In the genomic region with DNA sequence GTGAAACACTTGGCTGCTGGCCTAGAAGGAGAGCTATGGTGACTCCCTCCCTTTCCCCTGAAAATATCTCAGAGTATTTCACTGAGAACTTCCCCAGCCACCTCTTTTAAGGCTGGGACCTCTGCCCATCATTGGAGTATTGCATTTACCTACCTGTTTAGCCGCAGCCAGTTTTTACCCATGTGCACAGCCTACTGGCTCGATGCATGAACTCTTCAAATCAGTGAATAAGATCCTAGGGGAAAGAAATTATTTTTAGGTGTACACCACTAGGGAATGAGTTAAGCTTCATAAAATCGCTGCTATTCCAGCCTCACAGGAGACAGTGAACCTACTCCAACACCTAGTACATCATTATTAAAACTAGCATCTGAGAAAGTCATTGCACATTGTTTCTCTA, we compare ENCODE assay signal across 23 cellular contexts. TPM values are rescaled to one million over a fixed set of nuclear protein-coding genes. Genes with fewer than 3 reads are reported as not detected.
DNase-seq lines count a peak whose midpoint lies in the region; ATAC-seq, FAIRE-seq and TF ChIP-seq lines count a peak whose summit lies in the region.
"Had no signal": no experiment of that assay in that cellular context is flagged by ENCODE, and none has a peak within 500 bp of the region (broad histone marks: within the 10 kb centered on the region; RNA-seq: fewer than 3 reads in every experiment).

No MANE protein-coding gene starts in this region.

- POLR2A ChIA-PET in HepG2 (lab: Yijun Ruan, JAX) = no interaction called here
- POLR2A ChIA-PET in GM12878 (lab: Charles Lee) = no interaction called here

- H3K27ac ChIP-seq in HepG2 (ENCODE audit: extremely low read length, insufficient read depth, low read length) (no peak overlapping the region), right lobe of liver (no peak overlapping the region), GM12878 (ENCODE audit: control insufficient read depth, insufficient read depth) (peak overlapping the region; percentile 32)
- H3K27ac ChIP-seq: BLaER1, SJSA1 had no signal

- H3K4me2 ChIP-seq in HepG2 (ENCODE audit: low read depth, low read length) (no peak overlapping the region), GM12878 (ENCODE audit: control insufficient read depth, insufficient read depth) (no peak overlapping the region)
- H3K4me2 ChIP-seq: BLaER1 had no signal

- no peaks in the 10 kb centered on the region for H3K79me2 ChIP-seq in HepG2 (ENCODE audit: insufficient read depth, low read length)
- no peaks in the 10 kb centered on the region for H3K79me2 ChIP-seq in GM12878 (ENCODE audit: control insufficient read depth, insufficient read depth, low read length)

- no peaks in the 10 kb centered on the region for H3K36me3 ChIP-seq in HepG2 (replicated peaks in 1 of 2; ENCODE audit: control insufficient read depth in 1 of 2, insufficient read depth in 2 of 2, low read length in 2 of 2)
- no peaks in the 10 kb centered on the region for H3K36me3 ChIP-seq in right lobe of liver
- no peaks in the 10 kb centered on the region for H3K36me3 ChIP-seq in GM12878 (ENCODE audit: control insufficient read depth in 2 of 2, insufficient read depth in 2 of 2, low read length in 1 of 2)
- H3K36me3 ChIP-seq: BLaER1, SJSA1 had no signal

- ATAC-seq in HepG2 (peak; percentile 62), right lobe of liver (no peak), GM12878 (no peak), GM21576 (IDR thresholded peaks at IDR 0.05; ENCODE audit: unreplicated experiment) (no peak)
- ATAC-seq: CD8-positive, alpha-beta T cell; Panc1; T-helper 17 cell had no signal

- H3K4me1 ChIP-seq in HepG2 (ENCODE audit: insufficient read depth, low read length) (no peaks in the 10 kb centered on the region), right lobe of liver (no peaks in the 10 kb centered on the region), GM12878 (ENCODE audit: control insufficient read depth, insufficient read depth, low read length) (peaks cover 20% of the 10 kb centered on the region)
- H3K4me1 ChIP-seq: BLaER1, SJSA1 had no signal

- no TSS peak for BruUV-seq in HepG2 (replicated peaks; lab: Mats Ljungman, UMichigan)
- no TSS peak for BruUV-seq in GM12878 (replicated peaks; lab: Mats Ljungman, UMichigan)

- no peak overlapping the region for H3K9ac ChIP-seq in HepG2 (ENCODE audit: insufficient read depth, low read depth, low read length)
- H3K9ac ChIP-seq in GM12878 (ENCODE audit: control insufficient read depth, insufficient read depth, low read length) = no peak overlapping the region
- H3K9ac ChIP-seq: BLaER1 had no signal

- RAD21 ChIA-PET in GM12878 (lab: Charles Lee; ENCODE audit: unreplicated experiment) = no interaction called here

- H2AFZ ChIP-seq in HepG2 (ENCODE audit: low read length) = no peak overlapping the region
- H2AFZ ChIP-seq in GM12878 (ENCODE audit: control insufficient read depth, low read depth, low read length) = no peak overlapping the region

- FAIRE-seq in HepG2 (lab: Jason Lieb, UNC) (no peak), GM12878 (lab: Jason Lieb, UNC) (peak; percentile 54)
- FAIRE-seq: D721Med, G401.6 had no signal

- CTCF ChIA-PET in HepG2 (lab: Yijun Ruan, JAX; ENCODE audit: low intra/inter-chr PET ratio, low total read pairs) (no interaction called here), GM12878 (lab: Yijun Ruan, JAX) (no interaction called here)

- H3K9me3 ChIP-seq in HepG2 (ENCODE audit: low read length) = peaks cover 6% of the 10 kb centered on the region; the same call in 1 of the 2 replicates
- peaks cover 0 to 4% (median 0%) of the 10 kb centered on the region in 4 donors for H3K9me3 ChIP-seq in right lobe of liver
- peaks cover 13% of the 10 kb centered on the region; the same call in 2 of the 3 replicates for H3K9me3 ChIP-seq in GM12878 (replicated peaks; ENCODE audit: control insufficient read depth, insufficient read depth, low read length)

- intact Hi-C loops in HepG2 (cut with micrococcal nuclease; ENCODE audit: unreplicated experiment) = no loop called here
- intact Hi-C loops in right lobe of liver (cut with DNase I) = no loop called here
- intact Hi-C loops in GM12878 (cut with micrococcal nuclease; ENCODE audit: unreplicated experiment) = no loop called here

- TF ChIP-seq EP300 in HepG2 (IDR thresholded peaks at IDR 0.05; ENCODE audit: low read depth in 2 of 2, low read length in 2 of 2) (no peak), HepG2 (CRISPR knock-in tag; IDR thresholded peaks at IDR 0.05; ENCODE audit: borderline replicate concordance) (no peak), GM12878 (IDR thresholded peaks at IDR 0.05; ENCODE audit: borderline replicate concordance in 1 of 2, control insufficient read depth in 1 of 2, low read depth in 2 of 2, low read length in 2 of 2) (no peak)

- no peak for TF ChIP-seq POLR2A in HepG2 (IDR thresholded peaks at IDR 0.05; ENCODE audit: insufficient read depth in 1 of 2, low read depth in 2 of 2, low read length in 2 of 2)
- no peak for TF ChIP-seq POLR2A in right lobe of liver (IDR thresholded peaks at IDR 0.05)
- no peak for TF ChIP-seq POLR2A in GM12878 (IDR thresholded peaks at IDR 0.05; ENCODE audit: low read depth, low read length)

- no peak for TF ChIP-seq RAD21 in HepG2 (CRISPR knock-in tag; IDR thresholded peaks at IDR 0.05)
- no peak for TF ChIP-seq RAD21 in GM12878 (IDR thresholded peaks at IDR 0.05; ENCODE audit: insufficient read depth, low read depth, low read length)

- in situ Hi-C loops in HepG2 (cut with HindIII; ENCODE audit: extremely low pct_ligation_motif_present, low pct_unique_long_range_greater_than_20kb) (loop anchor here (25.0 kb wide), 1 partner anchor 1406 kb away; no protein-coding TSS in a partner anchor), GM12878 (cut with MboI) (no loop called here)

- no peak overlapping the region for H3K4me3 ChIP-seq in HepG2 (replicated peaks in 1 of 3; ENCODE audit: insufficient read depth in 1 of 3, low read depth in 2 of 3, low read length in 3 of 3)
- H3K4me3 ChIP-seq in right lobe of liver = no peak overlapping the region
- no peak overlapping the region for H3K4me3 ChIP-seq in LNCaP clone FGC (ENCODE audit: low read depth, low read length)
- no peak overlapping the region for H3K4me3 ChIP-seq in GM12878
- H3K4me3 ChIP-seq in retinal pigment epithelial cell (ENCODE audit: low read length) = no peak overlapping the region
- H3K4me3 ChIP-seq: BLaER1, SJSA1 had no signal

- H4K20me1 ChIP-seq in HepG2 (ENCODE audit: insufficient read depth, low read length) (no peaks in the 10 kb centered on the region), GM12878 (ENCODE audit: control insufficient read depth, insufficient read depth) (no peaks in the 10 kb centered on the region)
- H4K20me1 ChIP-seq: BLaER1 had no signal

- TF ChIP-seq CTCF in HepG2 (CRISPR knock-in tag; IDR thresholded peaks at IDR 0.05) = no peak
- no peak for TF ChIP-seq CTCF in right lobe of liver (IDR thresholded peaks at IDR 0.05)
- TF ChIP-seq CTCF in LNCaP clone FGC (IDR thresholded peaks at IDR 0.05; ENCODE audit: control insufficient read depth, extremely low read depth, insufficient read depth) = peak; percentile 30; the same call in 1 of the 2 replicates
- TF ChIP-seq CTCF in GM12878 (IDR thresholded peaks at IDR 0.05 in 2 of 3, conservative IDR thresholded peaks at IDR 0.05 in 1 of 3; ENCODE audit: control insufficient read depth in 2 of 3, extremely low read depth in 1 of 3, insufficient read depth in 1 of 3, low read depth in 3 of 3, low read length in 3 of 3) = no peak
- peak; percentile 8 for TF ChIP-seq CTCF in retinal pigment epithelial cell (conservative IDR thresholded peaks at IDR 0.05; ENCODE audit: low read depth, low read length)

- SMC1A ChIA-PET in GM12878 (lab: Charles Lee; ENCODE audit: uncharacterized antibody, unreplicated experiment) = no interaction called here

- WGBS in HepG2 (ENCODE audit: low lambda C conversion rate) = 11% methylated on average over 3 of the region's 3 CpGs
- WGBS in right lobe of liver (ENCODE audit: insufficient coverage, low coverage, low lambda C conversion rate, missing lambda C conversion rate) = 77% methylated on average over 3 of the region's 3 CpGs
- 79% methylated on average over 3 of the region's 3 CpGs for WGBS in GM12878 (ENCODE audit: insufficient coverage, insufficient replicate concordance, low lambda C conversion rate, missing lambda C conversion rate)

- H3K27me3 ChIP-seq in HepG2 (ENCODE audit: control insufficient read depth in 1 of 2, insufficient read depth in 2 of 2, low read length in 2 of 2) (no peaks in the 10 kb centered on the region), right lobe of liver (no peaks in the 10 kb centered on the region), GM12878 (replicated peaks in 1 of 2; ENCODE audit: control insufficient read depth in 2 of 2, insufficient read depth in 2 of 2, low read length in 1 of 2) (no peaks in the 10 kb centered on the region)
- H3K27me3 ChIP-seq: BLaER1, SJSA1 had no signal

- DNase-seq in HepG2 (ENCODE audit: low spot score) (no peak), right lobe of liver (no peak), LNCaP clone FGC (ENCODE audit: low read depth) (no peak), GM12878 (ENCODE audit: low read depth, low spot score) (no peak), retinal pigment epithelial cell (ENCODE audit: low read depth) (no peak), EL (no peak), ureter (ENCODE audit: low spot score) (no peak)
- DNase-seq: DND-41, GOT3, HFFc6, KG1, NCI-H1048, NCI-H146, NCI-H2081, NCI-H510A, T-helper 17 cell had no signal

RNA-seq across cellular contexts. Expression of a gene that starts 16.8 kb away (rescaled TPM):
- 3.9 and 7.8 TPM in 2 replicates for total RNA-seq in HepG2 (2016; rRNA removed; fragmentation: Illumina TruSeq; extraction: Trizol)
- 2.5 TPM in 2 replicates for total RNA-seq in HepG2 (2016; cell fraction: cytosol; rRNA removed; fragmentation: Illumina TruSeq; extraction: Trizol; ENCODE audit: low read depth)
- 5.8 and 8.7 TPM in 2 replicates for total RNA-seq in HepG2 (2016; cell fraction: insoluble cytoplasmic fraction; rRNA removed; fragmentation: Illumina TruSeq; extraction: Trizol)
- total RNA-seq in HepG2 (2016; cell fraction: membrane; rRNA removed; fragmentation: Illumina TruSeq; extraction: Trizol) = 4.9 and 5.1 TPM in 2 replicates
- 6.9 and 8.1 TPM in 2 replicates for total RNA-seq in HepG2 (2016; cell fraction: nucleus; rRNA removed; fragmentation: Illumina TruSeq; extraction: Trizol)
- 6.8 and 7.8 TPM in 2 replicates for polyA plus RNA-seq in HepG2 (2011; rRNA removed)
- 7.3 and 12.6 TPM in 2 replicates for polyA plus RNA-seq in HepG2 (2011; cell fraction: cytosol; rRNA removed)
- polyA plus RNA-seq in HepG2 (2011; cell fraction: nucleus; rRNA removed) = 8.8 and 9.4 TPM in 2 replicates
- 8.2 TPM in 2 replicates for polyA plus RNA-seq in HepG2 (2012)
- 1.7 and 2.1 TPM in 2 replicates for polyA plus RNA-seq in HepG2 (2016; cell fraction: cytosol; fragmentation: Illumina TruSeq; extraction: Trizol; ENCODE audit: low read depth)
- 6.9 and 8.8 TPM in 2 replicates for polyA plus RNA-seq in HepG2 (2016; cell fraction: insoluble cytoplasmic fraction; fragmentation: Illumina TruSeq; extraction: Trizol; ENCODE audit: low read depth)
- 3.2 and 5.0 TPM in 2 replicates for polyA plus RNA-seq in HepG2 (2016; cell fraction: membrane; fragmentation: Illumina TruSeq; extraction: Trizol; ENCODE audit: low read depth)
- polyA plus RNA-seq in HepG2 (2016; cell fraction: nucleus; fragmentation: Illumina TruSeq; extraction: Trizol; ENCODE audit: insufficient read depth, low read depth) = 9.3 and 17.9 TPM in 2 replicates
- 5.7 and 14.1 TPM in 2 replicates for polyA minus RNA-seq in HepG2 (2011; rRNA and poly(A)+ RNA removed; ENCODE audit: low replicate concordance)
- 6.2 and 7.2 TPM in 2 replicates for polyA minus RNA-seq in HepG2 (2011; cell fraction: cytosol; rRNA and poly(A)+ RNA removed)
- 7.5 and 12.2 TPM in 2 replicates for polyA minus RNA-seq in HepG2 (2011; cell fraction: nucleus; rRNA and poly(A)+ RNA removed)
- 10 to 100 TPM in 2 of 6 experiments, 1 to 10 TPM in 4; 7.2 to 11.8 (median 8.4) TPM for total RNA-seq in right lobe of liver
- 18.0 and 23.4 TPM in 2 replicates for total RNA-seq in GM12878 (2013; cell fraction: nucleolus; rRNA removed)
- total RNA-seq in GM12878 (2014; rRNA removed) = 8.4 and 9.8 TPM in 2 replicates
- total RNA-seq in GM12878 (2014; rRNA removed; fragmentation: Illumina TruSeq; extraction: Trizol) = 4.5 TPM in 2 replicates
- total RNA-seq in GM12878 (2021) = 7.4 and 7.5 TPM in 2 replicates
- 1.5 TPM for polyA plus RNA-seq in GM12878 (2011; ENCODE audit: low read depth)
- polyA plus RNA-seq in GM12878 (2011; rRNA removed) = 4.0 and 6.7 TPM in 2 replicates
- polyA plus RNA-seq in GM12878 (2011; cell fraction: cytosol; rRNA removed) = 2.9 and 6.3 TPM in 2 replicates
- polyA plus RNA-seq in GM12878 (2011; cell fraction: nucleus; rRNA removed) = 3.0 and 3.6 TPM in 2 replicates
- polyA plus RNA-seq in GM12878 (2012) = 6.2 and 6.5 TPM in 2 replicates
- polyA plus RNA-seq in GM12878 (2014; fragmentation: Illumina TruSeq; extraction: Trizol) = 3.4 and 4.4 TPM in 2 replicates
- polyA plus RNA-seq in GM12878 (2014; fragmentation: Nextera tagmentation; extraction: Ambion mirVana) = 1 to 10 TPM; 1.4 to 4.2 TPM
- polyA plus RNA-seq in GM12878 (2014; rRNA removed) = 7.9 and 12.0 TPM in 2 replicates
- 10 to 100 TPM; 11.3 to 12.1 TPM for polyA plus RNA-seq in GM12878 (2016; fragmentation: Nextera tagmentation; extraction: Ambion mirVana)
- polyA minus RNA-seq in GM12878 (2011; rRNA and poly(A)+ RNA removed) = 0.95 and 6.1 TPM in 2 replicates
- 3.9 and 4.5 TPM in 2 replicates for polyA minus RNA-seq in GM12878 (2011; cell fraction: cytosol; rRNA and poly(A)+ RNA removed)
- 16.8 and 28.4 TPM in 2 replicates for polyA minus RNA-seq in GM12878 (2011; cell fraction: nucleus; rRNA and poly(A)+ RNA removed)
- 13.3 TPM for total RNA-seq in ureter

Comparison
In these comparisons a context has a peak if more than half of its experiments do, and no peak if none do; other contexts are left out.
1. CTCF ChIP-seq: peak in LNCaP clone FGC (single experiment) and retinal pigment epithelial cell (single experiment); none in HepG2 (single experiment), right lobe of liver (0 of 4) and GM12878 (0 of 3).